ENCODE assay signal across 27 cellular contexts in the genomic region with DNA sequence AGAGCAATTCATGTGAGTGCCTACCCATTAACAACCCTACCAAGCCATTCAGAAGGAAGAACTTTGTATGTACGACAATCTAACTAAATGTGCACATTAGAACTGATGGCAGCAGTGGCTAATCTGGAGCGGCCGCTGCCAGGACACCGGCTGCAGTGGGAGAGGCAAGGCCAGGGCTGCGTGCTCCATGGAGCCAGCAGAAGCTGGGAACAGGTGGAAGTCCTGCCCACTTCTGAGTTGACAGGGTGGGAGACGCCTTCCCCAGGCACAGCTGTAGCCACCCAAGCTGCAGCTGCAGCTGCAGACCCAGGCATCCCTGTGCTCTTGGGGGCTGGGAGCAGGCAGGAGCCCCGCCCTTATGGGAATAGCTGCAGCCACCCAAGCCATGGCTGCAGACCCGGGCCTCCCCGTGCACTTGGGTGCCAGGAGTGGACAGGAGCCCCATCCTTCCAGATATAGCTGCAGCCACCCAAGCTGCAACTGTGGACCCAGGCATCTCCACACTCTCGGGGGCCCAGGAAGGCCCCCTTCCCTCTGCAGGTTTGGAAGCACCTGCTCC.
"Had no signal": no experiment of that assay in that cellular context is flagged by ENCODE, and none has a peak within 500 bp of the region (broad histone marks: within the 10 kb centered on the region; RNA-seq: fewer than 3 reads in every experiment).

No MANE protein-coding gene starts in this region.

- DNase-seq: colonic mucosa; effector CD8-positive, alpha-beta T cell; endodermal cell; foreskin keratinocyte; kidney; mammary epithelial cell; mesendoderm; midbrain; naive thymus-derived CD4-positive, alpha-beta T cell; nucleus accumbens; small intestine; stimulated activated CD4-positive, alpha-beta T cell treated with anti-CD3 and anti-CD28 coated beads, Interleukin-15, amount 100 ng/mL, for 24 hours; stimulated activated CD4-positive, alpha-beta T cell treated with anti-CD3 and anti-CD28 coated beads, Interleukin-2, amount 100 ng/mL, for 48 hours; stimulated activated naive CD4-positive, alpha-beta T cell treated with Interleukin-2 at 50 U/mL for 16 hours; stomach; thyroid gland; trophoblast cell had no signal

- H3K4me3 Mint-ChIP-seq: dendritic cell treated with granulocyte-macrophage colony-stimulating factor and Interleukin-4, amounts not matched to agents 40 ng/mL and 50 ng/mL, for 4 days; endodermal cell; naive thymus-derived CD4-positive, alpha-beta T cell; nephron; neural progenitor cell had no signal

- H3K4me2 ChIP-seq: hepatocyte, neural progenitor cell had no signal

- H3K36me3 ChIP-seq: colonic mucosa, neural progenitor cell, prostate gland had no signal

- ATAC-seq: foreskin keratinocyte; gastroesophageal sphincter; left lobe of liver; naive thymus-derived CD4-positive, alpha-beta T cell had no signal

- H3K4me1 Mint-ChIP-seq: endodermal cell, nephron, neural progenitor cell had no signal

- H3K9ac ChIP-seq: neural progenitor cell had no signal

- H3K4me3 ChIP-seq: colonic mucosa, esophagus muscularis mucosa, gastroesophageal sphincter, heart left ventricle, hepatocyte, neural progenitor cell, prostate gland, right atrium auricular region, stomach, thyroid gland had no signal

- H3K27me3 ChIP-seq: colonic mucosa, esophagus muscularis mucosa, foreskin keratinocyte, gastroesophageal sphincter, heart left ventricle, hepatocyte, neural progenitor cell, right atrium auricular region, stomach, thyroid gland had no signal

- H3K27ac ChIP-seq: colonic mucosa, esophagus muscularis mucosa, foreskin keratinocyte, gastroesophageal sphincter, heart left ventricle, hepatocyte, neural progenitor cell, prostate gland, right atrium auricular region, stomach, thyroid gland had no signal

- H3K4me1 ChIP-seq: esophagus muscularis mucosa, foreskin keratinocyte, gastroesophageal sphincter, heart left ventricle, neural progenitor cell, prostate gland, right atrium auricular region, stomach, thyroid gland had no signal

- H3K27me3 Mint-ChIP-seq: dendritic cell treated with granulocyte-macrophage colony-stimulating factor and Interleukin-4, amounts not matched to agents 40 ng/mL and 50 ng/mL, for 4 days; naive thymus-derived CD4-positive, alpha-beta T cell had no signal

- H3K79me2 ChIP-seq: hepatocyte had no signal

- H3K9me3 ChIP-seq: colonic mucosa, esophagus muscularis mucosa, gastroesophageal sphincter, heart left ventricle, prostate gland, right atrium auricular region, stomach, thyroid gland had no signal

- H3K27ac Mint-ChIP-seq: dendritic cell treated with granulocyte-macrophage colony-stimulating factor and Interleukin-4, amounts not matched to agents 40 ng/mL and 50 ng/mL, for 4 days; endodermal cell; nephron; neural progenitor cell had no signal

- H2AFZ ChIP-seq: hepatocyte, neural progenitor cell had no signal
